ENCODE assay signal across 6 cellular contexts in the genomic region with DNA sequence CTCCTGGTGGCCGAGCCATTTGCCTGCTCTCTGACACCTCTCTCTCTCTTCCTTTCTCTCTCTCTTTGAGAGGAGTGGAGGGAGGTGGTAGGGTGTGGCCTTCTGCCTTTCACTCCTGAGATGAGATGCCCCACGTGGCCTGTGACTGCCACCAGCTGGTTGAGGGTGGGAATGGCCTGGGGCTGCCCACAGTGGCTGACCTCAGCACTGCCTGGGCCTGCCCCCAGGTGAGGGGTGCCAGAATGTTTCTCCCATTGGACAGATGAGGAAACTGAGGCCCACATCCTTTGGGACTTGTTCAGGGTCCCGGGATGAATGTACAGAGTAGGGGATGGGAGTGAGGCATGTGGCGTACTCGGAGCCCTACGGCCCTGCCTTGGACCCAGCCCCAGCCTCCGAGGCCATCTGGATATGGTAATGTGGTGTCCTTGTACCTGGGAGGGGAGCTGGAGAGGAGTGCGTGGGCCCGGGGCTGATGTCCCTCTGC.
A peak's percentile ranks its signal among the peaks of the same experiment; 100 is the strongest.
DNase-seq lines count a peak whose midpoint lies in the region; ATAC-seq lines count a peak whose summit lies in the region.

No MANE protein-coding gene starts in this region.

- H3K27me3 Mint-ChIP-seq in memory B cell: no peaks in the 10 kb centered on the region

- H3K36me3 Mint-ChIP-seq in memory B cell: peaks cover 3% of the 10 kb centered on the region

- no peak overlapping the region for H3K27ac Mint-ChIP-seq in memory B cell

- ATAC-seq in memory B cell (ENCODE audit: low read depth) (peak; percentile 41), GM18498 (IDR thresholded peaks at IDR 0.05; ENCODE audit: unreplicated experiment) (no peak)

- DNase-seq in GF-D8 (lab: John Stamatoyannopoulos, UW) (peak; percentile 10), MV-4-11 (lab: John Stamatoyannopoulos, UW) (peak; percentile 70), memory B cell (ENCODE audit: low spot score in 2 of 2) (no peak), NCI-H446 treated with DMSO at 0.1 percent for 48 hours (lab: John Stamatoyannopoulos, UW) (no peak)
- peak; percentile 17 for DNase-seq in activated gamma-delta T cell treated with anti-CD3 and anti-CD28 coated beads, Interleukin-2, amount 50 U/mL, for 16 hours (ENCODE audit: low read depth)

- no peaks in the 10 kb centered on the region for H3K9me3 Mint-ChIP-seq in memory B cell

- no peak overlapping the region for H3K4me3 Mint-ChIP-seq in memory B cell

- peaks cover 4% of the 10 kb centered on the region for H3K4me1 Mint-ChIP-seq in memory B cell

Comparison
In these comparisons a context has a peak if more than half of its experiments do, and no peak if none do; other contexts are left out.
1. DNase-seq: peak in GF-D8 (single experiment), MV-4-11 (single experiment) and activated gamma-delta T cell treated with anti-CD3 and anti-CD28 coated beads, Interleukin-2, amount 50 U/mL, for 16 hours (single experiment); none in memory B cell (0 of 2) and NCI-H446 treated with DMSO at 0.1 percent for 48 hours (single experiment).